In genomic region chr21:36384885-36385232, GRCh38 we compare ENCODE assay signal across 8 cellular contexts. TPM values are rescaled to one million over a fixed set of nuclear protein-coding genes. Genes with fewer than 3 reads are reported as not detected.
DNase-seq lines count a peak whose midpoint lies in the region; ATAC-seq, FAIRE-seq and TF ChIP-seq lines count a peak whose summit lies in the region.

No MANE protein-coding gene starts in this region.

- intact Hi-C loops in colonic mucosa (cut with DNase I): no loop called here

- no peaks in the 10 kb centered on the region for H3K9me3 ChIP-seq in colonic mucosa

- no peaks in the 10 kb centered on the region for H3K27me3 ChIP-seq in colonic mucosa

- H3K9ac ChIP-seq in colonic mucosa (ENCODE audit: low read depth in 2 of 2, low read length in 2 of 2): no peak overlapping the region

- ATAC-seq in HG03565 (IDR thresholded peaks at IDR 0.05; ENCODE audit: unreplicated experiment) (peak; percentile 13), omental fat pad (ENCODE audit: low FRiP score) (no peak), HG02981 (IDR thresholded peaks at IDR 0.05; ENCODE audit: unreplicated experiment) (no peak)

- H3K36me3 ChIP-seq in colonic mucosa: no peaks in the 10 kb centered on the region

- TF ChIP-seq CTCF in colonic mucosa (IDR thresholded peaks at IDR 0.05) (no peak), retinal pigment epithelial cell (conservative IDR thresholded peaks at IDR 0.05; ENCODE audit: low read depth, low read length) (no peak), omental fat pad (IDR thresholded peaks at IDR 0.05) (no peak)

- peaks cover 3% of the 10 kb centered on the region for H3K4me1 ChIP-seq in colonic mucosa

- peak; percentile 12 for DNase-seq in GM19239 (ENCODE audit: insufficient read length, low spot score)
- no peak for DNase-seq in colonic mucosa
- no peak for DNase-seq in retinal pigment epithelial cell (ENCODE audit: low read depth)
- no peak for DNase-seq in NAMALWA (ENCODE audit: low spot score)
- no peak for DNase-seq in caudate nucleus (lab: John Stamatoyannopoulos, UW)
- no peak for DNase-seq in omental fat pad (ENCODE audit: low spot score)

- peak overlapping the region; percentile 49 for H3K4me3 ChIP-seq in colonic mucosa
- H3K4me3 ChIP-seq in retinal pigment epithelial cell (ENCODE audit: low read length): peak overlapping the region; percentile 64

- H3K27ac ChIP-seq in colonic mucosa (no peak overlapping the region), caudate nucleus (ENCODE audit: low read depth, low read length) (no peak overlapping the region)

- no peak for FAIRE-seq in GM19239 (lab: Jason Lieb, UNC)

RNA-seq across cellular contexts. Expression of gene CHAF1B, which starts 0.3 kb away (rescaled TPM):
- total RNA-seq in colonic mucosa: 10 to 100 TPM in 1 of 2 donors, 1 to 10 TPM in 1; 2.5 to 12.0 TPM
- 1 to 10 TPM in 2 of 4 donors, under 1 TPM in 2; 0.75 to 1.3 (median 1.0) TPM for total RNA-seq in omental fat pad
